ENCODE assay signal across 9 cellular contexts in the genomic region with DNA sequence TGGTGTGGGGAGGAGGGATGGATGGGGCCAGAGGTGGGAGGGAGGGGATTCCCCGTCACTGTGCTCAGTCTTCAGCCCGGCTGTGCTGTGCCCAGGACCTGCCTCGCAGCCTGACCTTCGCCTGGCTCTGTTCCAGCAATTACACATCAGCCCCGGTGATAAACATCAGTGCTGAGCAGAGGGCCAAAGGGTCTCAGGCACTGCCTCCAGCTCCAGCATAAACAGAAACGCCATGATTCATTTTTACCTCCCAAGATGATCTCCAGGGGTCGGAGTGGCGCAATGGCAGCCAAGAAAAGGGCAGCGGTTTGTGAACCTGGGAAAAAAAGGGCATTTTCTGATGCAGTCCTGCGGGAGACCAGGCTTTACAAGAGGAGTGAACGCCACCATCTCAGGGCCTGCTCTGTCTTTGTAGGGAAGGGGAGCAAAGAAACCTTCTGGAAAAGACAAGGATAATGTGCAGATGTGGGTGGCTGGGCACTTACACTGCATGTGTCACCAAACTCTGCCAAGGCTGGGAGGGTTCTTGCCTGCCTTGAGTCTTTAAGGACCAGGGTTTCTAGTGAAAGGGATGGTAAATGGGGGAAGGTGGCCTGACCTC. TPM values are rescaled to one million over a fixed set of nuclear protein-coding genes. Genes with fewer than 3 reads are reported as not detected.
A peak's percentile ranks its signal among the peaks of the same experiment; 100 is the strongest.
DNase-seq lines count a peak whose midpoint lies in the region; ATAC-seq, FAIRE-seq and TF ChIP-seq lines count a peak whose summit lies in the region.
"Had no signal": no experiment of that assay in that cellular context is flagged by ENCODE, and none has a peak within 500 bp of the region (broad histone marks: within the 10 kb centered on the region; RNA-seq: fewer than 3 reads in every experiment).

No MANE protein-coding gene starts in this region.

- H3K4me1 ChIP-seq in astrocyte (ENCODE audit: insufficient read depth, low read length) (peaks cover 24% of the 10 kb centered on the region), thyroid gland (peaks cover 19 to 32% of the 10 kb centered on the region in 2 donors), Caco-2 (no peaks in the 10 kb centered on the region)

- intact Hi-C loops in thyroid gland (cut with DNase I) (no loop called here), Caco-2 (cut with micrococcal nuclease; ENCODE audit: unreplicated experiment) (no loop called here)

- CTCF ChIA-PET in Caco-2 (lab: Charles Lee): no interaction called here

- peak overlapping the region; percentile 57 for H3K4me2 ChIP-seq in astrocyte (ENCODE audit: low read length)

- H3K79me2 ChIP-seq in astrocyte (ENCODE audit: insufficient read depth, low read length): no peaks in the 10 kb centered on the region

- peak overlapping the region; percentile 5 for H3K9ac ChIP-seq in astrocyte (ENCODE audit: low read length)

- POLR2A ChIA-PET in Caco-2 (lab: Charles Lee): no interaction called here

- peak overlapping the region; percentile 42 for H3K4me3 Mint-ChIP-seq in astrocyte (ENCODE audit: unreplicated experiment)
- no peak overlapping the region for H3K4me3 Mint-ChIP-seq in Caco-2 (ENCODE audit: unreplicated experiment)

- H3K36me3 Mint-ChIP-seq in astrocyte (ENCODE audit: low read depth, unreplicated experiment) (peaks cover 11% of the 10 kb centered on the region), Caco-2 (ENCODE audit: insufficient read depth, unreplicated experiment) (no peaks in the 10 kb centered on the region)

- FAIRE-seq in astrocyte (lab: Jason Lieb, UNC): peak; percentile 23

- peak overlapping the region; percentile 12 for H2AFZ ChIP-seq in astrocyte (ENCODE audit: low read depth, low read length)

- H3K9me3 Mint-ChIP-seq in astrocyte (ENCODE audit: unreplicated experiment) (no peaks in the 10 kb centered on the region), Caco-2 (ENCODE audit: unreplicated experiment) (no peaks in the 10 kb centered on the region)

- H3K27ac Mint-ChIP-seq in astrocyte (ENCODE audit: unreplicated experiment) (peak overlapping the region; percentile 80), Caco-2 (ENCODE audit: unreplicated experiment) (no peak overlapping the region)

- no peak for TF ChIP-seq POLR2A in thyroid gland (IDR thresholded peaks at IDR 0.05)

- H3K9me3 ChIP-seq in astrocyte (ENCODE audit: insufficient read depth, low read depth, low read length): no peaks in the 10 kb centered on the region
- no peaks in the 10 kb centered on the region for H3K9me3 ChIP-seq in thyroid gland
- no peaks in the 10 kb centered on the region for H3K9me3 ChIP-seq in Caco-2
- H3K9me3 ChIP-seq in WERI-Rb-1 (ENCODE audit: severe bottlenecking): no peaks in the 10 kb centered on the region

- no peaks in the 10 kb centered on the region for H4K20me1 ChIP-seq in astrocyte (ENCODE audit: insufficient read depth, low read length)

- 48 to 51% methylated on average over 11 of the region's 11 CpGs for WGBS in thyroid gland, 2 donors

- H3K27me3 ChIP-seq in astrocyte (ENCODE audit: insufficient read depth, low read length) (no peaks in the 10 kb centered on the region), thyroid gland (no peaks in the 10 kb centered on the region), Caco-2 (replicated peaks; ENCODE audit: control insufficient read depth, insufficient read depth, low read length) (no peaks in the 10 kb centered on the region), WERI-Rb-1 (ENCODE audit: insufficient read depth, low read depth, severe bottlenecking) (no peaks in the 10 kb centered on the region)

- H3K27me3 Mint-ChIP-seq in astrocyte (ENCODE audit: low read depth, unreplicated experiment): no peaks in the 10 kb centered on the region
- H3K27me3 Mint-ChIP-seq in Caco-2 (ENCODE audit: insufficient read depth, unreplicated experiment): no peaks in the 10 kb centered on the region

- peak; percentile 93 for ATAC-seq in left lobe of liver
- ATAC-seq in HG02571 (IDR thresholded peaks at IDR 0.05; ENCODE audit: unreplicated experiment): no peak

- H3K27ac ChIP-seq in astrocyte (ENCODE audit: low read depth, low read length) (peak overlapping the region; percentile 31), thyroid gland (peak overlapping the region in 2 of 3 donors; percentile 66 to 77), WERI-Rb-1 (no peak overlapping the region)
- H3K27ac ChIP-seq: C4-2B had no signal

- H3K4me1 Mint-ChIP-seq in astrocyte (ENCODE audit: low read depth, unreplicated experiment) (peaks cover 26% of the 10 kb centered on the region), Caco-2 (ENCODE audit: low read depth, unreplicated experiment) (no peaks in the 10 kb centered on the region)

- no TSS peak for BruUV-seq in Caco-2 (replicated peaks; lab: Mats Ljungman, UMichigan)

- TF ChIP-seq CTCF in astrocyte (IDR thresholded peaks at IDR 0.05; ENCODE audit: insufficient read depth, low read depth, low read length): no peak
- no peak for TF ChIP-seq CTCF in thyroid gland (IDR thresholded peaks at IDR 0.05)
- TF ChIP-seq CTCF in Caco-2 (IDR thresholded peaks at IDR 0.05; ENCODE audit: insufficient read depth in 1 of 2, low read depth in 1 of 2, low read length in 1 of 2, severe bottlenecking in 1 of 2, unreplicated experiment in 1 of 2): no peak
- no peak for TF ChIP-seq CTCF in WERI-Rb-1 (IDR thresholded peaks at IDR 0.05; ENCODE audit: low read depth, low read length)

- no peak overlapping the region for H3K4me3 ChIP-seq in astrocyte (ENCODE audit: insufficient read depth, low read depth, low read length)
- H3K4me3 ChIP-seq in thyroid gland (replicated peaks in 1 of 3): no peak overlapping the region
- H3K4me3 ChIP-seq in Caco-2 (ENCODE audit: low read depth, low read length): no peak overlapping the region
- no peak overlapping the region for H3K4me3 ChIP-seq in WERI-Rb-1 (ENCODE audit: low read depth, low read length)

- H3K36me3 ChIP-seq in astrocyte (ENCODE audit: insufficient read depth, low read length): no peaks in the 10 kb centered on the region
- no peaks in the 10 kb centered on the region for H3K36me3 ChIP-seq in thyroid gland
- H3K36me3 ChIP-seq in Caco-2 (ENCODE audit: control insufficient read depth, insufficient read depth, low read length): no peaks in the 10 kb centered on the region
- no peaks in the 10 kb centered on the region for H3K36me3 ChIP-seq in WERI-Rb-1

- DNase-seq in NCI-H2029 (lab: John Stamatoyannopoulos, UW): peak; percentile 17
- no peak for DNase-seq in NCI-H2029 treated with DMSO at 0.1 percent for 48 hours (lab: John Stamatoyannopoulos, UW)
- DNase-seq in astrocyte (ENCODE audit: low read depth): peak; percentile 76
- peak; percentile 74 for DNase-seq in left lobe of liver (ENCODE audit: low spot score)
- DNase-seq in thyroid gland: peak; percentile 56 to 62
- no peak for DNase-seq in Caco-2
- no peak for DNase-seq in WERI-Rb-1

RNA-seq across cellular contexts. Expression of a gene that starts 28.1 kb away (rescaled TPM):
- total RNA-seq in astrocyte (9.8 and 10.1 TPM in 2 replicates), left lobe of liver (4.4 TPM), thyroid gland (10 to 100 TPM; 28.8 to 60.3 (median 50.3) TPM), Caco-2 (2022) (1.7 and 3.0 TPM in 2 replicates)

RNA-seq across cellular contexts. Expression of a gene that starts 29.6 kb away (rescaled TPM):
- total RNA-seq in astrocyte (13.2 and 14.9 TPM in 2 replicates), left lobe of liver (1.0 TPM), thyroid gland (10 to 100 TPM; 30.6 to 50.0 (median 35.9) TPM), Caco-2 (2022) (0.11 TPM in 1 of 2 replicates, not detected in the other)

RNA-seq across cellular contexts. Expression of a gene that starts 38.6 kb away (rescaled TPM):
- total RNA-seq in astrocyte (130 and 139 TPM in 2 replicates), left lobe of liver (42.0 TPM), thyroid gland (10 to 100 TPM; 34.7 to 46.8 (median 40.1) TPM), Caco-2 (2022) (63.7 and 64.1 TPM in 2 replicates)

Comparison
In these comparisons a context has a peak if more than half of its experiments do, and no peak if none do; other contexts are left out.
1. DNase-seq: peak in NCI-H2029 (single experiment), astrocyte (single experiment), left lobe of liver (single experiment) and thyroid gland (2 of 2); none in NCI-H2029 treated with DMSO at 0.1 percent for 48 hours (single experiment), Caco-2 (0 of 2) and WERI-Rb-1 (single experiment).